ENCODE assay signal across 14 cellular contexts in the genomic region with DNA sequence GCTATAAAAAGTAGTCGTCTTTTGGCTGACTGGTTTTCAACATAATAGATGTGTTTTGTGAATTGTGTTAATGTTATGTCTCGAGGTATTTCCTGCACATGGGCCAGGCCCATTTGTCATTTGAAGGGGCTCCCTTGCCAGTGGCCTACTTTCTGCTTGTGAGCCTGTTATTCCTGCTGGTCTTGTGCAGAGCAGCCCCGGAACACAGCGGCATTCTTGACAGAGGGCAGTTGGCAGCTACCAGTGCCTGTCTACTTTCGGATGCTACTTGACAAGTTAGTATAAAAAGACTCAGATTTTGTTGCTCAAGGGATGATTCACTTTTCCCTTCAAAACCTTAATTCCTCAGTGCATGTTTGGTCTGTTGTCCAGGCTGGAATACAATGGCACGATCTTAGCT. TPM values are rescaled to one million over a fixed set of nuclear protein-coding genes. Genes with fewer than 3 reads are reported as not detected.
A peak's percentile ranks its signal among the peaks of the same experiment; 100 is the strongest.
DNase-seq lines count a peak whose midpoint lies in the region; ATAC-seq and TF ChIP-seq lines count a peak whose summit lies in the region.
"Had no signal": no experiment of that assay in that cellular context is flagged by ENCODE, and none has a peak within 500 bp of the region (broad histone marks: within the 10 kb centered on the region; RNA-seq: fewer than 3 reads in every experiment).

No MANE protein-coding gene starts in this region.

- TF ChIP-seq CTCF in esophagus squamous epithelium (IDR thresholded peaks at IDR 0.05) (no peak), upper lobe of right lung (IDR thresholded peaks at IDR 0.05) (no peak)

- no peak overlapping the region for H2AK5ac ChIP-seq in mesenchymal stem cell (ENCODE audit: low read length, severe bottlenecking)

- no peak overlapping the region for H3K14ac ChIP-seq in mesenchymal stem cell (ENCODE audit: low read length in 2 of 2)

- H3K23ac ChIP-seq in mesenchymal stem cell (ENCODE audit: low read length in 2 of 2): no peak overlapping the region

- no peaks in the 10 kb centered on the region for H3K27me3 ChIP-seq in esophagus squamous epithelium
- H3K27me3 ChIP-seq in mesenchymal stem cell (ENCODE audit: control insufficient read depth in 1 of 2, insufficient read depth in 1 of 2, low read length in 2 of 2): no peaks in the 10 kb centered on the region
- no peaks in the 10 kb centered on the region for H3K27me3 ChIP-seq in upper lobe of right lung
- H3K27me3 ChIP-seq: MG63 had no signal

- no peak overlapping the region for H4K8ac ChIP-seq in mesenchymal stem cell (ENCODE audit: low read length)

- no peak overlapping the region for H2BK15ac ChIP-seq in mesenchymal stem cell (ENCODE audit: low read depth, poor library complexity, severe bottlenecking)

- no peak overlapping the region for H3K18ac ChIP-seq in mesenchymal stem cell (ENCODE audit: low read depth in 1 of 2, low read length in 2 of 2)

- 25 to 38% methylated on average over 6 of the region's 6 CpGs for WGBS in esophagus squamous epithelium, 2 donors
- WGBS in mesenchymal stem cell: 71% methylated on average over 6 of the region's 6 CpGs

- intact Hi-C loops in esophagus squamous epithelium (cut with DNase I) (no loop called here), upper lobe of right lung (cut with DNase I) (no loop called here)

- H2BK12ac ChIP-seq in mesenchymal stem cell (ENCODE audit: low read length in 2 of 2): no peak overlapping the region

- H3K27ac ChIP-seq in esophagus squamous epithelium: peak overlapping the region in 3 of 4 donors; percentile 17 to 47 (median 18)
- H3K27ac ChIP-seq in mesenchymal stem cell (ENCODE audit: low read length, poor library complexity, severe bottlenecking): no peak overlapping the region
- H3K27ac ChIP-seq in upper lobe of right lung: no peak overlapping the region

- no peak overlapping the region for H3K4me2 ChIP-seq in mesenchymal stem cell (ENCODE audit: low read length, poor library complexity, severe bottlenecking)

- no peak overlapping the region for H4K91ac ChIP-seq in mesenchymal stem cell (ENCODE audit: low read length)

- peak; percentile 49 for ATAC-seq in upper lobe of right lung
- ATAC-seq: natural killer cell treated with Interleukin-12 subunit alpha and Interleukin-12 subunit beta and Interleukin-15 and Interleukin-18, amount 100 ng/mL, for 72 hours had no signal

- no peak overlapping the region for H3K4ac ChIP-seq in mesenchymal stem cell (ENCODE audit: low read depth in 1 of 2, low read length in 2 of 2)

- no peak overlapping the region for H3K4me3 ChIP-seq in esophagus squamous epithelium
- no peak overlapping the region for H3K4me3 ChIP-seq in mesenchymal stem cell (ENCODE audit: insufficient read depth in 1 of 2, low read depth in 1 of 2, low read length in 2 of 2)
- no peak overlapping the region for H3K4me3 ChIP-seq in upper lobe of right lung
- H3K4me3 ChIP-seq: MG63 had no signal

- no peak for TF ChIP-seq POLR2A in esophagus squamous epithelium (IDR thresholded peaks at IDR 0.05)

- no peak overlapping the region for H3K9ac ChIP-seq in mesenchymal stem cell (ENCODE audit: low read length)

- H3K36me3 ChIP-seq in esophagus squamous epithelium (no peaks in the 10 kb centered on the region), mesenchymal stem cell (ENCODE audit: control insufficient read depth in 1 of 2, insufficient read depth in 2 of 2, low read depth in 1 of 2, low read length in 2 of 2) (no peaks in the 10 kb centered on the region), upper lobe of right lung (no peaks in the 10 kb centered on the region)
- H3K36me3 ChIP-seq: MG63 had no signal

- no peak overlapping the region for H2AFZ ChIP-seq in mesenchymal stem cell (ENCODE audit: low read depth, low read length)

- H2BK120ac ChIP-seq in mesenchymal stem cell (ENCODE audit: low read depth, low read length): no peak overlapping the region

- H3K9me3 ChIP-seq in esophagus squamous epithelium (no peaks in the 10 kb centered on the region), mesenchymal stem cell (ENCODE audit: control insufficient read depth, low read length) (no peaks in the 10 kb centered on the region), upper lobe of right lung (no peaks in the 10 kb centered on the region)
- H3K9me3 ChIP-seq: MG63 had no signal

- H3K4me1 ChIP-seq in esophagus squamous epithelium (peaks cover 0 to 24% (median 3%) of the 10 kb centered on the region in 3 donors), mesenchymal stem cell (ENCODE audit: control insufficient read depth, insufficient read depth, low read depth, low read length) (peaks cover 2% of the 10 kb centered on the region), upper lobe of right lung (peaks cover 30% of the 10 kb centered on the region)

- H3K79me1 ChIP-seq in mesenchymal stem cell (replicated peaks; ENCODE audit: low read length, poor library complexity, severe bottlenecking): peaks cover 36% of the 10 kb centered on the region

- H2BK5ac ChIP-seq in mesenchymal stem cell (ENCODE audit: low read depth, low read length, poor library complexity, severe bottlenecking): no peak overlapping the region

- DNase-seq in amygdala (lab: John Stamatoyannopoulos, UW) (peak in 39 of 56 donors; percentile 2 to 73 (median 26)), esophagus squamous epithelium (lab: John Stamatoyannopoulos, UW) (no peak), mesenchymal stem cell (peak; percentile 20), upper lobe of right lung (no peak), COLO668 (lab: John Stamatoyannopoulos, UW; ENCODE audit: unreplicated experiment) (no peak), CD1c-positive myeloid dendritic cell (ENCODE audit: extremely low spot score) (no peak), SIG-M5 (lab: John Stamatoyannopoulos, UW) (no peak)
- DNase-seq: activated CD4-positive, alpha-beta T cell treated with anti-CD3 and anti-CD28 coated beads, Interleukin-2, amount 10 ng/mL, durations not matched to agents 24 days and 14 days; GF-D8; H7; kidney glomerular epithelial cell; MG63; NCI-H2081 treated with DMSO at 0.1 percent for 48 hours had no signal

RNA-seq across cellular contexts. Expression of a gene that starts 28.5 kb away (rescaled TPM):
- total RNA-seq in esophagus squamous epithelium: 10 to 100 TPM; 43.1 to 77.2 (median 47.4) TPM
- polyA plus RNA-seq in mesenchymal stem cell (2013, experiment 1 of 2): 22.1 TPM
- 21.4 TPM for polyA plus RNA-seq in mesenchymal stem cell (2013, experiment 2 of 2)
- total RNA-seq in upper lobe of right lung: 53.9 TPM

Comparison
In these comparisons a context has a peak if more than half of its experiments do, and no peak if none do; other contexts are left out.
1. DNase-seq: peak in amygdala (39 of 56) and mesenchymal stem cell (single experiment); none in esophagus squamous epithelium (single experiment), upper lobe of right lung (single experiment), COLO668 (single experiment), CD1c-positive myeloid dendritic cell (single experiment) and SIG-M5 (single experiment).
2. H3K27ac ChIP-seq: peak in esophagus squamous epithelium (3 of 4); none in mesenchymal stem cell (single experiment) and upper lobe of right lung (single experiment).